In the genomic region with DNA sequence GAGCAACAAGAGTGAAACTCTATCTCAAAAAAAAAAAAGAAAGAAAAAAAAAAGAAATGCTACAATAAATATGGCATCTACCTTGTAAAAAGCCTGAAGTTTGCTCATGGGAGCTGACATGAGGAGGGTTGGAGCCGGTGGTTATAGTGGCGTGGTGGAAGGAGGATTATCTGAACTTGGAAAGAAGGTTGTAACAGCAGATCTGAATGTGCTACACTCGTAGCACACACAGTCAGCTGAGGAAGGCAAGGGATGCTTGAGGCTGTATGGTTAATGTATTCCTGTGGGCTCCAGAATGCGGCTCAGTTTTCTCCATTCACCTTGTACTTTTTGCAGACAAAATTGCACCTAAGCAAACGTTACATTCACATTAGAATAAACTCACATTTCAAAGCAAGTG, we compare ENCODE assay signal across 22 cellular contexts.
DNase-seq lines count a peak whose midpoint lies in the region; ATAC-seq and TF ChIP-seq lines count a peak whose summit lies in the region.
"Had no signal": no experiment of that assay in that cellular context is flagged by ENCODE, and none has a peak within 500 bp of the region (broad histone marks: within the 10 kb centered on the region; RNA-seq: fewer than 3 reads in every experiment).

No MANE protein-coding gene starts in this region.

- TF ChIP-seq EP300 in gastroesophageal sphincter (IDR thresholded peaks at IDR 0.05): no peak

- H3K4me1 Mint-ChIP-seq in natural killer cell: peaks cover 69 to 85% of the 10 kb centered on the region in 2 donors
- H3K4me1 Mint-ChIP-seq in natural killer cell treated with Interleukin-12 subunit alpha and Interleukin-12 subunit beta and Interleukin-15 and Interleukin-18, amount 100 ng/mL, for 72 hours (ENCODE audit: low read depth in 2 of 2): peaks cover 33 to 44% of the 10 kb centered on the region in 2 donors
- H3K4me1 Mint-ChIP-seq in WTC11: peaks cover 67% of the 10 kb centered on the region
- peaks cover 61 to 71% of the 10 kb centered on the region in 2 donors for H3K4me1 Mint-ChIP-seq in effector memory CD8-positive, alpha-beta T cell (ENCODE audit: low read depth in 2 of 2)
- peaks cover 73% of the 10 kb centered on the region for H3K4me1 Mint-ChIP-seq in stimulated activated effector memory CD8-positive, alpha-beta T cell treated with anti-CD3 and anti-CD28 coated beads, Interleukin-12 subunit alpha, Interleukin-12 subunit beta, amount 100 ng/mL, for 72 hours

- H3K36me3 ChIP-seq in gastroesophageal sphincter: no peaks in the 10 kb centered on the region
- H3K36me3 ChIP-seq: BE2C had no signal

- H3K9me3 Mint-ChIP-seq in natural killer cell: no peaks in the 10 kb centered on the region
- H3K9me3 Mint-ChIP-seq in natural killer cell treated with Interleukin-12 subunit alpha and Interleukin-12 subunit beta and Interleukin-15 and Interleukin-18, amount 100 ng/mL, for 72 hours: no peaks in the 10 kb centered on the region
- H3K9me3 Mint-ChIP-seq in WTC11: no peaks in the 10 kb centered on the region
- no peaks in the 10 kb centered on the region for H3K9me3 Mint-ChIP-seq in effector memory CD8-positive, alpha-beta T cell
- no peaks in the 10 kb centered on the region for H3K9me3 Mint-ChIP-seq in stimulated activated effector memory CD8-positive, alpha-beta T cell treated with anti-CD3 and anti-CD28 coated beads, Interleukin-12 subunit alpha, Interleukin-12 subunit beta, amount 100 ng/mL, for 72 hours
- H3K9me3 Mint-ChIP-seq: CD4-positive, alpha-beta T cell had no signal

- H3K4me3 ChIP-seq in gastroesophageal sphincter: no peak overlapping the region
- H3K4me3 ChIP-seq: BLaER1 treated with 17β-estradiol and CSF1 and Interleukin-3, amounts not matched to agents 10 nM and 100 nM; GM12878 had no signal

- TF ChIP-seq CTCF in natural killer cell (IDR thresholded peaks at IDR 0.05) (no peak), WTC11 (IDR thresholded peaks at IDR 0.05) (no peak), gastroesophageal sphincter (IDR thresholded peaks at IDR 0.05) (no peak)

- H3K27ac Mint-ChIP-seq in natural killer cell (peak overlapping the region; percentile 37 to 53), WTC11 (peak overlapping the region; percentile 66)
- peak overlapping the region in 1 of 2 donors; percentile 54 for H3K27ac Mint-ChIP-seq in natural killer cell treated with Interleukin-12 subunit alpha and Interleukin-12 subunit beta and Interleukin-15 and Interleukin-18, amount 100 ng/mL, for 72 hours
- peak overlapping the region; percentile 56 to 62 for H3K27ac Mint-ChIP-seq in effector memory CD8-positive, alpha-beta T cell
- H3K27ac Mint-ChIP-seq in stimulated activated effector memory CD8-positive, alpha-beta T cell treated with anti-CD3 and anti-CD28 coated beads, Interleukin-12 subunit alpha, Interleukin-12 subunit beta, amount 100 ng/mL, for 72 hours: peak overlapping the region; percentile 32
- H3K27ac Mint-ChIP-seq: CD4-positive, alpha-beta T cell had no signal

- no peak for TF ChIP-seq POLR2A in gastroesophageal sphincter (IDR thresholded peaks at IDR 0.05)

- intact Hi-C loops in natural killer cell (cut with micrococcal nuclease): no loop called here

- CTCF ChIA-PET in WTC11 (lab: Charles Lee): interaction anchor here (0.7 kb wide), 1 partner anchor 47 kb away, joined by 3 read pairs; no protein-coding TSS in a partner anchor

- peaks cover 0 to 30% (median 8%) of the 10 kb centered on the region in 3 donors for H3K4me1 ChIP-seq in gastroesophageal sphincter
- H3K4me1 ChIP-seq: BE2C had no signal

- WGBS in gastroesophageal sphincter (ENCODE audit: low coverage in 1 of 2), 2 donors: 77 to 86% methylated on average over 5 of the region's 5 CpGs

- H3K27me3 Mint-ChIP-seq in natural killer cell (ENCODE audit: low read depth in 2 of 2): no peaks in the 10 kb centered on the region
- no peaks in the 10 kb centered on the region for H3K27me3 Mint-ChIP-seq in natural killer cell treated with Interleukin-12 subunit alpha and Interleukin-12 subunit beta and Interleukin-15 and Interleukin-18, amount 100 ng/mL, for 72 hours
- no peaks in the 10 kb centered on the region; the same call in 1 of the 2 replicates for H3K27me3 Mint-ChIP-seq in WTC11 (ENCODE audit: low read depth)
- H3K27me3 Mint-ChIP-seq in effector memory CD8-positive, alpha-beta T cell: no peaks in the 10 kb centered on the region
- H3K27me3 Mint-ChIP-seq: CD4-positive, alpha-beta T cell had no signal

- DNase-seq in natural killer cell (no peak), WTC11 (ENCODE audit: low spot score) (no peak), left lobe of liver (ENCODE audit: low spot score) (no peak)
- no peak for DNase-seq in natural killer cell treated with Interleukin-12 subunit alpha and Interleukin-12 subunit beta and Interleukin-15 and Interleukin-18, amount 100 ng/mL, for 72 hours (ENCODE audit: low spot score)
- DNase-seq in effector memory CD8-positive, alpha-beta T cell: no peak
- no peak for DNase-seq in stimulated activated effector memory CD8-positive, alpha-beta T cell treated with anti-CD3 and anti-CD28 coated beads, Interleukin-12 subunit alpha, Interleukin-12 subunit beta, amount 100 ng/mL, for 72 hours (ENCODE audit: low spot score in 2 of 2)
- DNase-seq: AML-193; BE2C; Calu3; CD4-positive, alpha-beta T cell; COR-L47; DMS79; EL; GDM1; GOT3; HCEC 1CT had no signal

- H3K4me3 Mint-ChIP-seq in natural killer cell (no peak overlapping the region), WTC11 (no peak overlapping the region)
- H3K4me3 Mint-ChIP-seq in natural killer cell treated with Interleukin-12 subunit alpha and Interleukin-12 subunit beta and Interleukin-15 and Interleukin-18, amount 100 ng/mL, for 72 hours: no peak overlapping the region
- peak overlapping the region in 1 of 2 donors; percentile 46 for H3K4me3 Mint-ChIP-seq in effector memory CD8-positive, alpha-beta T cell
- peak overlapping the region; percentile 28 for H3K4me3 Mint-ChIP-seq in stimulated activated effector memory CD8-positive, alpha-beta T cell treated with anti-CD3 and anti-CD28 coated beads, Interleukin-12 subunit alpha, Interleukin-12 subunit beta, amount 100 ng/mL, for 72 hours
- H3K4me3 Mint-ChIP-seq: CD14-positive monocyte; CD4-positive, alpha-beta T cell had no signal

- no peaks in the 10 kb centered on the region for H3K27me3 ChIP-seq in gastroesophageal sphincter
- H3K27me3 ChIP-seq: BE2C; BLaER1 treated with 17β-estradiol and CSF1 and Interleukin-3, amounts not matched to agents 10 nM and 100 nM had no signal

- ATAC-seq in natural killer cell (no peak), WTC11 (no peak), left lobe of liver (no peak), gastroesophageal sphincter (no peak)
- ATAC-seq in natural killer cell treated with Interleukin-12 subunit alpha and Interleukin-12 subunit beta and Interleukin-15 and Interleukin-18, amount 100 ng/mL, for 72 hours: no peak
- ATAC-seq in effector memory CD8-positive, alpha-beta T cell (replicated peaks): no peak
- ATAC-seq in stimulated activated effector memory CD8-positive, alpha-beta T cell treated with anti-CD3 and anti-CD28 coated beads, Interleukin-12 subunit alpha, Interleukin-12 subunit beta, amount 100 ng/mL, for 72 hours: no peak
- no peak for ATAC-seq in activated CD4-positive, CD25-positive, alpha-beta regulatory T cell treated with anti-CD3 and anti-CD28 coated beads, Interleukin-2, amount 50 U/mL, for 24 hours
- ATAC-seq: GM12878 had no signal

- H3K36me3 Mint-ChIP-seq in natural killer cell (no peaks in the 10 kb centered on the region), WTC11 (no peaks in the 10 kb centered on the region)
- H3K36me3 Mint-ChIP-seq in natural killer cell treated with Interleukin-12 subunit alpha and Interleukin-12 subunit beta and Interleukin-15 and Interleukin-18, amount 100 ng/mL, for 72 hours: no peaks in the 10 kb centered on the region
- H3K36me3 Mint-ChIP-seq in effector memory CD8-positive, alpha-beta T cell (ENCODE audit: insufficient read depth): peaks cover 30% of the 10 kb centered on the region
- peaks cover 5% of the 10 kb centered on the region for H3K36me3 Mint-ChIP-seq in stimulated activated effector memory CD8-positive, alpha-beta T cell treated with anti-CD3 and anti-CD28 coated beads, Interleukin-12 subunit alpha, Interleukin-12 subunit beta, amount 100 ng/mL, for 72 hours
- H3K36me3 Mint-ChIP-seq: CD14-positive monocyte had no signal

- H3K9me3 ChIP-seq in gastroesophageal sphincter: no peaks in the 10 kb centered on the region
- H3K9me3 ChIP-seq: BE2C; BLaER1 treated with 17β-estradiol and CSF1 and Interleukin-3, amounts not matched to agents 10 nM and 100 nM had no signal

- no peak overlapping the region for H3K27ac ChIP-seq in gastroesophageal sphincter
- H3K27ac ChIP-seq: 22Rv1; BLaER1 treated with 17β-estradiol and CSF1 and Interleukin-3, amounts not matched to agents 10 nM and 100 nM had no signal

- POLR2A ChIA-PET in WTC11 (lab: Charles Lee): interaction anchor here (0.6 kb wide), 1 partner anchor 24 kb away, joined by 3 read pairs; no protein-coding TSS in a partner anchor

TF ChIP-seq in WTC11, 78 proteins besides CTCF, POLR2A, EP300 and RAD21:
- TF ChIP-seq EMX1 (CRISPR knock-in tag; IDR thresholded peaks at IDR 0.05): no peak
TF ChIP-seq in WTC11: peak in this region for 0.
